ENCODE assay signal across 26 cellular contexts in the genomic region with DNA sequence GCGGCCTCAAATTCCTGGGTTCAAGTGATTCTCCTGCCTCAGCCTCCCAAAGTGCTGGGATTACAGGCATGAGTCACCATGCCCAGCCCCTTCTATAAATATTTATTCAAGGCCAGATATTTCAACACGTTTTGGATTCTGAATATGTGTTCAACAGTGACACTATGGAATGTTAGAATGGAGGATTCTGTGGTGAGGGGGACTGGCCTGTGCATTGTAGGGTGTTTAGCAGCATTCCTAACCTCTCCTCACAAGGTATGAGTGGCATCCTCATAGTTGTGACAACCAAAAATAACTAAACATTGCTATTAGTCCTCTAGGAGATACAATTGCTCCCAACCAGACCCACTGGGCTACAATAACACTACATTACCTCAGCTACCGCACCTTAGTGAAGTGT.
"Had no signal": no experiment of that assay in that cellular context is flagged by ENCODE, and none has a peak within 500 bp of the region (broad histone marks: within the 10 kb centered on the region; RNA-seq: fewer than 3 reads in every experiment).

No MANE protein-coding gene starts in this region.

- H3K9ac ChIP-seq: neural progenitor cell had no signal

- H3K27ac Mint-ChIP-seq: immature natural killer cell; memory B cell; mesothelial cell of epicardium; natural killer cell treated with Interleukin-12 subunit alpha and Interleukin-12 subunit beta and Interleukin-15 and Interleukin-18, amount 100 ng/mL, for 72 hours; neural progenitor cell; progenitor cell of endocrine pancreas; stimulated activated effector memory CD8-positive, alpha-beta T cell treated with anti-CD3 and anti-CD28 coated beads, Interleukin-12 subunit alpha, Interleukin-12 subunit beta, amount 100 ng/mL, for 72 hours had no signal

- H3K36me3 ChIP-seq: esophagus squamous epithelium, gastroesophageal sphincter, left ventricle myocardium inferior, lower lobe of right lung, neural progenitor cell, pancreas, suprapubic skin, thyroid gland, upper lobe of left lung, vagina had no signal

- H3K9me3 ChIP-seq: esophagus squamous epithelium, gastroesophageal sphincter, lower lobe of right lung, pancreas, suprapubic skin, thyroid gland, upper lobe of left lung, vagina had no signal

- H3K27me3 Mint-ChIP-seq: progenitor cell of endocrine pancreas had no signal

- H3K27me3 ChIP-seq: esophagus squamous epithelium, gastroesophageal sphincter, neural progenitor cell, pancreas, suprapubic skin, thyroid gland, upper lobe of left lung, vagina had no signal

- H3K4me1 Mint-ChIP-seq: immature natural killer cell; memory B cell; stimulated activated effector memory CD8-positive, alpha-beta T cell treated with anti-CD3 and anti-CD28 coated beads, Interleukin-12 subunit alpha, Interleukin-12 subunit beta, amount 100 ng/mL, for 72 hours had no signal

- DNase-seq: dermis blood vessel endothelial cell; esophagus squamous epithelium; foreskin fibroblast; glutamatergic neuron; immature natural killer cell; left cardiac atrium; left ventricle myocardium inferior; lower lobe of right lung; nucleus accumbens; pancreas; right cardiac atrium; stimulated activated CD4-positive, alpha-beta T cell treated with anti-CD3 and anti-CD28 coated beads, Interleukin-4, amount 100 ng/mL, for 1 hour; stimulated activated CD8-positive, alpha-beta memory T cell treated with anti-CD3 and anti-CD28 coated beads, Interleukin-4, amount 100 ng/mL, for 48 hours; stimulated activated naive CD8-positive, alpha-beta T cell treated with anti-CD3 and anti-CD28 coated beads, Interleukin-15, Interleukin-2, amounts not matched to agents 100 U/mL and 50 U/mL, for 24 hours; thyroid gland; upper lobe of left lung had no signal

- H3K36me3 Mint-ChIP-seq: immature natural killer cell; memory B cell; mesothelial cell of epicardium; natural killer cell treated with Interleukin-12 subunit alpha and Interleukin-12 subunit beta and Interleukin-15 and Interleukin-18, amount 100 ng/mL, for 72 hours; stimulated activated effector memory CD8-positive, alpha-beta T cell treated with anti-CD3 and anti-CD28 coated beads, Interleukin-12 subunit alpha, Interleukin-12 subunit beta, amount 100 ng/mL, for 72 hours had no signal

- ATAC-seq: gastroesophageal sphincter; left cardiac atrium; lower lobe of right lung; natural killer cell treated with Interleukin-12 subunit alpha and Interleukin-12 subunit beta and Interleukin-15 and Interleukin-18, amount 100 ng/mL, for 72 hours; pancreas; right cardiac atrium; stimulated activated effector memory CD8-positive, alpha-beta T cell treated with anti-CD3 and anti-CD28 coated beads, Interleukin-12 subunit alpha, Interleukin-12 subunit beta, amount 100 ng/mL, for 72 hours; stimulated activated naive CD8-positive, alpha-beta T cell treated with anti-CD3 and anti-CD28 coated beads, Interleukin-15, Interleukin-2, amounts not matched to agents 100 U/mL and 50 U/mL, for 24 hours had no signal

- H3K9me3 Mint-ChIP-seq: immature natural killer cell; memory B cell; mesothelial cell of epicardium; natural killer cell treated with Interleukin-12 subunit alpha and Interleukin-12 subunit beta and Interleukin-15 and Interleukin-18, amount 100 ng/mL, for 72 hours; stimulated activated effector memory CD8-positive, alpha-beta T cell treated with anti-CD3 and anti-CD28 coated beads, Interleukin-12 subunit alpha, Interleukin-12 subunit beta, amount 100 ng/mL, for 72 hours had no signal

- H3K4me3 Mint-ChIP-seq: immature natural killer cell; memory B cell; mesothelial cell of epicardium; natural killer cell treated with Interleukin-12 subunit alpha and Interleukin-12 subunit beta and Interleukin-15 and Interleukin-18, amount 100 ng/mL, for 72 hours; neural progenitor cell; stimulated activated effector memory CD8-positive, alpha-beta T cell treated with anti-CD3 and anti-CD28 coated beads, Interleukin-12 subunit alpha, Interleukin-12 subunit beta, amount 100 ng/mL, for 72 hours had no signal

- H3K4me3 ChIP-seq: esophagus squamous epithelium, gastroesophageal sphincter, left ventricle myocardium inferior, lower lobe of right lung, neural progenitor cell, pancreas, smooth muscle cell, suprapubic skin, thyroid gland, upper lobe of left lung, vagina had no signal

- H2AFZ ChIP-seq: neural progenitor cell had no signal

- H3K4me1 ChIP-seq: esophagus squamous epithelium, left ventricle myocardium inferior, lower lobe of right lung, pancreas, suprapubic skin, thyroid gland, upper lobe of left lung, vagina had no signal

- H3K4me2 ChIP-seq: neural progenitor cell, smooth muscle cell had no signal

- H3K27ac ChIP-seq: esophagus squamous epithelium, left ventricle myocardium inferior, lower lobe of right lung, neural progenitor cell, pancreas, suprapubic skin, thyroid gland, upper lobe of left lung, vagina had no signal
